Comparison of ENCODE assay signal across 24 cellular contexts in genomic region chr18:2911533-2911932, GRCh38.
DNase-seq lines count a peak whose midpoint lies in the region; TF ChIP-seq lines count a peak whose summit lies in the region.
"Had no signal": no experiment of that assay in that cellular context is flagged by ENCODE, and none has a peak within 500 bp of the region (broad histone marks: within the 10 kb centered on the region; RNA-seq: fewer than 3 reads in every experiment).

No MANE protein-coding gene starts in this region.

- no peak overlapping the region for H3K4me3 Mint-ChIP-seq in activated naive CD4-positive, alpha-beta T cell treated with anti-CD3 and anti-CD28 coated beads, Interleukin-2, amount 50 U/mL, for 24 hours
- no peak overlapping the region for H3K4me3 Mint-ChIP-seq in activated naive CD4-positive, alpha-beta T cell treated with anti-CD3 and anti-CD28 coated beads for 36 hours
- H3K4me3 Mint-ChIP-seq: CD14-positive monocyte, H9, HFFc6 had no signal

- H3K27ac Mint-ChIP-seq in activated naive CD4-positive, alpha-beta T cell treated with anti-CD3 and anti-CD28 coated beads, Interleukin-2, amount 50 U/mL, for 24 hours = peak overlapping the region; percentile 12
- no peak overlapping the region for H3K27ac Mint-ChIP-seq in activated naive CD4-positive, alpha-beta T cell treated with anti-CD3 and anti-CD28 coated beads for 36 hours
- H3K27ac Mint-ChIP-seq: H9 had no signal

- H3K27ac ChIP-seq in coronary artery = no peak overlapping the region
- H3K27ac ChIP-seq: RWPE1, SK-N-MC had no signal

- DNase-seq in activated naive CD4-positive, alpha-beta T cell treated with anti-CD3 and anti-CD28 coated beads for 36 hours = no peak
- peak; percentile 60 for DNase-seq in coronary artery (ENCODE audit: low spot score)
- peak; percentile 70 for DNase-seq in posterior vena cava (ENCODE audit: low spot score)
- DNase-seq in NCI-H2227 treated with DMSO at 0.1 percent for 48 hours (lab: John Stamatoyannopoulos, UW) = no peak
- no peak for DNase-seq in UCSD-AML1 (lab: John Stamatoyannopoulos, UW; ENCODE audit: unreplicated experiment)
- no peak for DNase-seq in NCI-H82 treated with DMSO at 0.1 percent for 48 hours (lab: John Stamatoyannopoulos, UW; ENCODE audit: unreplicated experiment)
- DNase-seq: DMS79; H9; HFFc6; KBM-7; MM.1S; NCI-H1092; NCI-H1436; NCI-H187 treated with DMSO at 0.1 percent for 48 hours; NCI-H2107; NCI-H226; NCI-H510A treated with DMSO at 0.1 percent for 48 hours; NCI-H748 treated with DMSO at 0.1 percent for 48 hours; NK-92 treated with Interleukin-12 subunit alpha and Interleukin-12 subunit beta, amount 100 ng/mL, for 24 hours; SHP77 treated with DMSO at 0.1 percent for 48 hours had no signal

- peaks cover under 1% of the 10 kb centered on the region for H3K36me3 Mint-ChIP-seq in activated naive CD4-positive, alpha-beta T cell treated with anti-CD3 and anti-CD28 coated beads, Interleukin-2, amount 50 U/mL, for 24 hours
- H3K36me3 Mint-ChIP-seq in activated naive CD4-positive, alpha-beta T cell treated with anti-CD3 and anti-CD28 coated beads for 36 hours (ENCODE audit: low read depth) = peaks cover 23% of the 10 kb centered on the region

- no peak overlapping the region for H3K4me3 ChIP-seq in coronary artery
- H3K4me3 ChIP-seq: SK-N-MC had no signal

- H3K4me1 Mint-ChIP-seq in activated naive CD4-positive, alpha-beta T cell treated with anti-CD3 and anti-CD28 coated beads, Interleukin-2, amount 50 U/mL, for 24 hours = peaks cover 16% of the 10 kb centered on the region
- peaks cover 13% of the 10 kb centered on the region for H3K4me1 Mint-ChIP-seq in activated naive CD4-positive, alpha-beta T cell treated with anti-CD3 and anti-CD28 coated beads for 36 hours (ENCODE audit: low read depth)

- intact Hi-C loops in activated naive CD4-positive, alpha-beta T cell treated with anti-CD3 and anti-CD28 coated beads for 36 hours (cut with micrococcal nuclease) = no loop called here
- intact Hi-C loops in posterior vena cava (cut with DNase I) = loop anchor here in 1 of 2 donors (2.0 kb wide), 1 partner anchor 65 kb away; the partner anchor contains the start of gene EMILIN2

- TF ChIP-seq CTCF in coronary artery (IDR thresholded peaks at IDR 0.05) = no peak

- CTCF ChIA-PET in activated naive CD4-positive, alpha-beta T cell treated with anti-CD3 and anti-CD28 coated beads for 36 hours (lab: Charles Lee) = no interaction called here

- H3K27me3 Mint-ChIP-seq in activated naive CD4-positive, alpha-beta T cell treated with anti-CD3 and anti-CD28 coated beads, Interleukin-2, amount 50 U/mL, for 24 hours = no peaks in the 10 kb centered on the region
- no peaks in the 10 kb centered on the region for H3K27me3 Mint-ChIP-seq in activated naive CD4-positive, alpha-beta T cell treated with anti-CD3 and anti-CD28 coated beads for 36 hours (ENCODE audit: low read depth)

- H3K9me3 Mint-ChIP-seq in activated naive CD4-positive, alpha-beta T cell treated with anti-CD3 and anti-CD28 coated beads, Interleukin-2, amount 50 U/mL, for 24 hours = no peaks in the 10 kb centered on the region
- no peaks in the 10 kb centered on the region for H3K9me3 Mint-ChIP-seq in activated naive CD4-positive, alpha-beta T cell treated with anti-CD3 and anti-CD28 coated beads for 36 hours
- H3K9me3 Mint-ChIP-seq: CD14-positive monocyte, H9, HFFc6 had no signal

Comparison
In these comparisons a context has a peak if more than half of its experiments do, and no peak if none do; other contexts are left out.
1. DNase-seq: peak in coronary artery (single experiment) and posterior vena cava (single experiment); none in activated naive CD4-positive, alpha-beta T cell treated with anti-CD3 and anti-CD28 coated beads for 36 hours (single experiment), NCI-H2227 treated with DMSO at 0.1 percent for 48 hours (single experiment), UCSD-AML1 (single experiment) and NCI-H82 treated with DMSO at 0.1 percent for 48 hours (single experiment).